Comparison of ENCODE assay signal across 8 cellular contexts in the genomic region with DNA sequence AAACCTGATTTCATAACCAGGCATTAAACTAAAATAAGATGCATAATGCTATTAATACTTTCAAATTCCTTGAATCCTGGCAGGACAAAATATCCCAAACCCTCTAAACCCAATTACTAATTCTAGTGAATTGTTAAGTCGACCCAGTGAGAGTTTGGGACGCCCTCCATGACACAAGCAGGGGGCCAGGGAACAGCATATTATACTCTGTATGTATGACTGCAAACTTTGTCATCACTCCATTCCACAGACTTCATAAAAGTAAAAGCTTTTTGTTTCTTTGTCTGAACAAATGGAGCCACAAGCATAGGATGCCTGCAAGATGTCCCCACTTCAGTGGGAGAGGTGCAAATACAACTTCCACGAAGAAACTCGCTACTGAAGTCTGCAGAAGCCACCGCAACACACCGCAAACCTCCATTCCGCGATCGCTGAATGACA. TPM values are rescaled to one million over a fixed set of nuclear protein-coding genes. Genes with fewer than 3 reads are reported as not detected.
A peak's percentile ranks its signal among the peaks of the same experiment; 100 is the strongest.
DNase-seq lines count a peak whose midpoint lies in the region; ATAC-seq and TF ChIP-seq lines count a peak whose summit lies in the region.

No MANE protein-coding gene starts in this region.

- H3K36me3 Mint-ChIP-seq in activated naive CD8-positive, alpha-beta T cell = peaks cover 3% of the 10 kb centered on the region

- no peaks in the 10 kb centered on the region for H3K9me3 ChIP-seq in heart left ventricle
- no peaks in the 10 kb centered on the region for H3K9me3 ChIP-seq in left lung

- H3K4me3 ChIP-seq in heart left ventricle = peak overlapping the region; percentile 75 to 95 (median 90)
- H3K4me3 ChIP-seq in left lung = peak overlapping the region; percentile 78 to 84

- no peaks in the 10 kb centered on the region for H3K27me3 ChIP-seq in heart left ventricle
- H3K27me3 ChIP-seq in left lung = no peaks in the 10 kb centered on the region

- H3K36me3 ChIP-seq in heart left ventricle (no peaks in the 10 kb centered on the region), left lung (no peaks in the 10 kb centered on the region)

- intact Hi-C loops in heart left ventricle (cut with DNase I) = loop anchor here in 1 of 10 donors (10.0 kb wide), 1 partner anchor 140 kb away; no protein-coding TSS in a partner anchor
- intact Hi-C loops in cardiac septum (cut with DNase I) = loop anchor here (2.0 kb wide), 1 partner anchor 136 kb away; no protein-coding TSS in a partner anchor
- intact Hi-C loops in left lung (cut with DNase I) = no loop called here

- peaks cover 45% of the 10 kb centered on the region for H3K4me1 Mint-ChIP-seq in activated naive CD8-positive, alpha-beta T cell (ENCODE audit: low read depth)

- WGBS in heart left ventricle, 4 donors = 4 to 5% (median 4%) methylated on average over 9 of the region's 9 CpGs

- TF ChIP-seq CTCF in heart left ventricle (IDR thresholded peaks at IDR 0.05) (no peak), left lung (IDR thresholded peaks at IDR 0.05) (no peak)

- DNase-seq in heart left ventricle = no peak
- DNase-seq in cardiac septum (ENCODE audit: low spot score) = no peak
- no peak for DNase-seq in left lung
- DNase-seq in stimulated activated naive CD4-positive, alpha-beta T cell treated with Interleukin-2 at 50 U/mL for 16 hours (lab: John Stamatoyannopoulos, UW) = peak; percentile 65
- DNase-seq in NCI-H748 treated with DMSO at 0.1 percent for 48 hours (lab: John Stamatoyannopoulos, UW) = no peak
- DNase-seq in retina = no peak

- ATAC-seq in heart left ventricle (no peak), left lung (no peak), HG02759 (IDR thresholded peaks at IDR 0.05; ENCODE audit: unreplicated experiment) (no peak)

- H3K27ac ChIP-seq in heart left ventricle = peak overlapping the region; percentile 96 to 100 (median 99)
- peak overlapping the region; percentile 99 to 100 for H3K27ac ChIP-seq in left lung

- H3K9me3 Mint-ChIP-seq in activated naive CD8-positive, alpha-beta T cell (ENCODE audit: low read depth) = no peaks in the 10 kb centered on the region

- peaks cover 0 to 55% (median 40%) of the 10 kb centered on the region in 12 donors for H3K4me1 ChIP-seq in heart left ventricle
- peaks cover 12 to 59% of the 10 kb centered on the region in 2 donors for H3K4me1 ChIP-seq in left lung

- peak overlapping the region; percentile 94 for H3K27ac Mint-ChIP-seq in activated naive CD8-positive, alpha-beta T cell

- peak overlapping the region; percentile 91 for H3K4me3 Mint-ChIP-seq in activated naive CD8-positive, alpha-beta T cell

- TF ChIP-seq POLR2A in heart left ventricle (IDR thresholded peaks at IDR 0.05) = no peak

- H3K27me3 Mint-ChIP-seq in activated naive CD8-positive, alpha-beta T cell = no peaks in the 10 kb centered on the region

RNA-seq across cellular contexts. Expression of a gene that starts 1.2 kb away (rescaled TPM):
- 10 to 100 TPM; 14.9 to 44.8 (median 23.4) TPM for total RNA-seq in heart left ventricle
- 10 to 100 TPM in 1 of 2 donors, 1 to 10 TPM in 1; 4.6 to 15.4 TPM for polyA plus RNA-seq in heart left ventricle
- total RNA-seq in cardiac septum = 24.9 TPM
- total RNA-seq in left lung = 10 to 100 TPM; 54.2 to 58.2 TPM
